Comparison of ENCODE assay signal across 8 cellular contexts in the genomic region with DNA sequence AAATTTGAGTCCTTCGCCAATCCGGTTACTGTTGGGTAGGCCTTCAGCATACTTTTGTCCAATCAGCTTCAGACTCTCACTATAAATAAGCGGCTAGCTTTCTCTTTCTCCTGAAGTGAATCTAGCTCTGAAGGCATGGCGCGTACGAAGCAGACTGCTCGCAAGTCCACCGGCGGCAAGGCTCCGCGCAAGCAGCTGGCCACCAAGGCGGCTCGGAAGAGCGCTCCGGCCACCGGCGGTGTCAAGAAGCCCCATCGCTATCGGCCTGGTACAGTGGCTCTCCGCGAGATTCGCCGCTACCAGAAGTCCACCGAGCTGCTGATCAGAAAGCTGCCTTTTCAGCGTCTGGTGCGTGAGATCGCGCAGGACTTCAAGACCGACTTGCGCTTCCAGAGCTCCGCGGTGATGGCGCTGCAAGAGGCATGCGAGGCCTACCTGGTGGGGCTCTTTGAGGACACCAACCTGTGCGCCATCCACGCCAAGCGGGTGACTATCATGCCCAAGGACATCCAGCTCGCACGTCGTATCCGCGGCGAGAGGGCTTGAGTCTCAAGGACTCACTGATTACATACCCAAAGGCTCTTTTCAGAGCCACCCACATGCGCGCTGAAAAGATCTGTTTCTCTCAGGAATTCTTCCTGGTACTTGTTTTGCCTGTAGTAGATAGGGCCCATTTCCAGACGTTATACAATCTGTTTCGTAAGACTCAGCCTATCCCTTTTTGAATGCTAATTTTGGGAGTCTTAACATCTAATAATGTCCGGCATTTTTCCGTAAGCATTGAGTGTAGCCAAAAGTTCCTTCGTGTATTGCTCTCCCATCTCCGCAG.
DNase-seq lines count a peak whose midpoint lies in the region; ATAC-seq and TF ChIP-seq lines count a peak whose summit lies in the region.

No MANE protein-coding gene starts in this region.

- ATAC-seq in heart left ventricle = peak; percentile 72 to 87 (median 82)
- ATAC-seq in HG02884 (IDR thresholded peaks at IDR 0.05; ENCODE audit: unreplicated experiment) = no peak

- no peak overlapping the region for H2AFZ ChIP-seq in trophoblast cell (ENCODE audit: insufficient read depth, low read length, poor library complexity)

- H3K4ac ChIP-seq in trophoblast cell (ENCODE audit: low read depth, low read length) = peak overlapping the region; percentile 10

- TF ChIP-seq POLR2A in NB4 (IDR thresholded peaks at IDR 0.05; ENCODE audit: extremely low read depth, insufficient read length) (peak; percentile 99), heart left ventricle (IDR thresholded peaks at IDR 0.05) (peak; percentile 69 to 98)

- H3K23ac ChIP-seq in trophoblast cell (ENCODE audit: low read length) = no peak overlapping the region

- H2BK12ac ChIP-seq in trophoblast cell (ENCODE audit: low read length) = no peak overlapping the region

- H3K4me3 ChIP-seq in HFF-Myc (replicated peaks; ENCODE audit: low read depth, low read length) (peak overlapping the region; percentile 84), NB4 (ENCODE audit: low read depth, low read length) (peak overlapping the region; percentile 57), adipocyte (ENCODE audit: low read length) (peak overlapping the region; percentile 87), heart left ventricle (peak overlapping the region; percentile 32 to 77 (median 64)), trophoblast cell (ENCODE audit: low read depth, low read length) (peak overlapping the region; percentile 78)

- no peak overlapping the region for H2BK120ac ChIP-seq in trophoblast cell (ENCODE audit: insufficient read depth, low read length, poor library complexity)

- no peak overlapping the region for H2AK5ac ChIP-seq in trophoblast cell (ENCODE audit: low read length)

- 1 to 7% (median 3%) methylated on average over 12 to 51 of the region's 51 CpGs for WGBS in heart left ventricle, 4 donors
- no CpG with 5 or more reads among the region's 51 CpGs for WGBS in trophoblast cell (ENCODE audit: extremely low coverage, insufficient coverage, insufficient read length)

- DNase-seq in GM03348 (ENCODE audit: low spot score) (peak; percentile 91), HFF-Myc (ENCODE audit: extremely low read depth, low read depth) (peak; percentile 98), NB4 (ENCODE audit: low read depth) (peak; percentile 98), SKM-1 (lab: John Stamatoyannopoulos, UW; ENCODE audit: unreplicated experiment) (peak; percentile 93), adipocyte (ENCODE audit: low read depth) (peak; percentile 96), heart left ventricle (peak; percentile 58 to 78 (median 73)), trophoblast cell (peak; percentile 83 to 96)

- no peak for TF ChIP-seq CTCF in HFF-Myc (IDR thresholded peaks at IDR 0.05; ENCODE audit: low read depth, low read length, missing control alignments)
- peak; percentile 15 for TF ChIP-seq CTCF in NB4 (IDR thresholded peaks at IDR 0.05; ENCODE audit: low read depth, low read length)
- TF ChIP-seq CTCF in heart left ventricle (IDR thresholded peaks at IDR 0.05) = no peak

- H3K14ac ChIP-seq in trophoblast cell (ENCODE audit: low read length) = peak overlapping the region; percentile 5

- H3K9me3 ChIP-seq in adipocyte (ENCODE audit: control insufficient read depth, low read length) = no peaks in the 10 kb centered on the region
- H3K9me3 ChIP-seq in heart left ventricle = no peaks in the 10 kb centered on the region
- peaks cover 3% of the 10 kb centered on the region for H3K9me3 ChIP-seq in trophoblast cell (ENCODE audit: insufficient read depth, low read depth, low read length)

- H3K79me1 ChIP-seq in trophoblast cell (ENCODE audit: low read length) = peaks cover 23% of the 10 kb centered on the region

- no peaks in the 10 kb centered on the region for H3K36me3 ChIP-seq in adipocyte (ENCODE audit: control insufficient read depth, insufficient read depth, low read length, severe bottlenecking)
- H3K36me3 ChIP-seq in heart left ventricle = no peaks in the 10 kb centered on the region
- H3K36me3 ChIP-seq in trophoblast cell (ENCODE audit: control insufficient read depth in 1 of 2, insufficient read depth in 2 of 2, low read length in 2 of 2) = no peaks in the 10 kb centered on the region

- peak overlapping the region; percentile 83 for H3K18ac ChIP-seq in trophoblast cell (ENCODE audit: low read length)

- H3K4me2 ChIP-seq in trophoblast cell (ENCODE audit: low read length) = peak overlapping the region; percentile 94

- H3K9ac ChIP-seq in adipocyte (ENCODE audit: low read length) = peak overlapping the region; percentile 79
- peak overlapping the region; percentile 72 for H3K9ac ChIP-seq in trophoblast cell (ENCODE audit: low read length)

- no peak overlapping the region for H4K91ac ChIP-seq in trophoblast cell (ENCODE audit: low read depth, low read length)

- H3K4me1 ChIP-seq in adipocyte (ENCODE audit: control insufficient read depth, insufficient read depth, low read length) (peaks cover 25% of the 10 kb centered on the region), heart left ventricle (peaks cover 0 to 63% (median 10%) of the 10 kb centered on the region in 12 donors), trophoblast cell (ENCODE audit: control insufficient read depth in 1 of 2, insufficient read depth in 2 of 2, low read length in 2 of 2) (peaks cover 2 to 3% of the 10 kb centered on the region in 2 experiments)

- H2BK5ac ChIP-seq in trophoblast cell (ENCODE audit: low read depth, low read length, poor library complexity) = peak overlapping the region; percentile 11

- H3K27me3 ChIP-seq in adipocyte (replicated peaks; ENCODE audit: control insufficient read depth, insufficient read depth, low read length) (no peaks in the 10 kb centered on the region), heart left ventricle (peaks cover 0 to 81% (median 8%) of the 10 kb centered on the region in 9 donors), trophoblast cell (ENCODE audit: insufficient read depth, low read length) (no peaks in the 10 kb centered on the region)

- H3K27ac ChIP-seq in heart left ventricle (peak overlapping the region; percentile 25 to 96 (median 76)), trophoblast cell (ENCODE audit: low read depth, low read length) (peak overlapping the region; percentile 67)

- intact Hi-C loops in heart left ventricle (cut with DNase I) = loop anchor here in 3 of 10 donors (1.0 to 5.0 kb wide), 2 partner anchors 28 to 82 kb away; a partner anchor contains a TSS

- H3K79me2 ChIP-seq in trophoblast cell (ENCODE audit: control insufficient read depth, insufficient read depth, low read length, poor library complexity) = peaks cover 2% of the 10 kb centered on the region

- H4K8ac ChIP-seq in trophoblast cell (ENCODE audit: low read depth, low read length) = peak overlapping the region; percentile 21

- H4K12ac ChIP-seq in trophoblast cell (ENCODE audit: low read depth, low read length) = no peak overlapping the region
